2 cellular contexts compared by ENCODE assay signal in the genomic region with DNA sequence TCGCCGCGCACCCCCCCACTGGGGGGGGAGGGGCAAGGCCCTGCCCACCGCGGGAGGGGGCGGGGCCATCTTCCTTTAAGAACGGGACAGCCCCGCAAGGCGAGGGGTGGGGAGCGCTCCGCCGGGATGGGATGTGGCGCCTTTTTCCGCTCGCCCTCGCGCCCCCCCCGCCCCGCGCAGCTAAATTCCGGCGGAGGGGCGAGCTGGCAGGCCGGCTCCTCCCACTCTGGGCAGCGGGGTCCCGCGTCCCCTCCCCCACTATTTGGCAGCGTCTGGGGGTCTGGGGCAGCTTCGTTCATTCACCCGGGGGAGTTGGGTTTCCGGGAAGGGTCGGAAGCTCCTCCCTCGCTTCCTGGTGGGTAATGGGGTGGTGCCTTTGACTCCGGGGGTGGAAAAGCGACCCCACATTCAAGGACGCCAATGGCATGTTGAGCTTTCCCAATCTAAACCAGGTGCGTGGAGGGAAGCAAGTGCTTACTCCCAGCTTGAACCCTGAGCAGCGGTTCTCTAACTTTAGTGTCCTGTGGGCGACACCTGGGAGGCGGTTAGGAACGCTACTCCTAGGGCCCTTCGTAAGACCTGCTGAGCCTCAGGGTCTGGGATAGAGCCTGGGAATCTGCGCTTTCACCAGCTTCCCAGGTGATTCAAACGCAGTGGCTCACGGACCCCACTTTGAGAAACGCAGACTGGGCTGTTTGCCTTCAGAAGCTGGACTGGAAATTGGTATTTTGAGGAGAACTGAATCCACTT.
TF ChIP-seq lines count a peak whose summit lies in the region.

No MANE protein-coding gene starts in this region.

TF ChIP-seq in GM23338, 12 proteins besides CTCF, POLR2A, EP300 and RAD21 (continued from another document and continues in another):
- TF ChIP-seq, protein P1, sequence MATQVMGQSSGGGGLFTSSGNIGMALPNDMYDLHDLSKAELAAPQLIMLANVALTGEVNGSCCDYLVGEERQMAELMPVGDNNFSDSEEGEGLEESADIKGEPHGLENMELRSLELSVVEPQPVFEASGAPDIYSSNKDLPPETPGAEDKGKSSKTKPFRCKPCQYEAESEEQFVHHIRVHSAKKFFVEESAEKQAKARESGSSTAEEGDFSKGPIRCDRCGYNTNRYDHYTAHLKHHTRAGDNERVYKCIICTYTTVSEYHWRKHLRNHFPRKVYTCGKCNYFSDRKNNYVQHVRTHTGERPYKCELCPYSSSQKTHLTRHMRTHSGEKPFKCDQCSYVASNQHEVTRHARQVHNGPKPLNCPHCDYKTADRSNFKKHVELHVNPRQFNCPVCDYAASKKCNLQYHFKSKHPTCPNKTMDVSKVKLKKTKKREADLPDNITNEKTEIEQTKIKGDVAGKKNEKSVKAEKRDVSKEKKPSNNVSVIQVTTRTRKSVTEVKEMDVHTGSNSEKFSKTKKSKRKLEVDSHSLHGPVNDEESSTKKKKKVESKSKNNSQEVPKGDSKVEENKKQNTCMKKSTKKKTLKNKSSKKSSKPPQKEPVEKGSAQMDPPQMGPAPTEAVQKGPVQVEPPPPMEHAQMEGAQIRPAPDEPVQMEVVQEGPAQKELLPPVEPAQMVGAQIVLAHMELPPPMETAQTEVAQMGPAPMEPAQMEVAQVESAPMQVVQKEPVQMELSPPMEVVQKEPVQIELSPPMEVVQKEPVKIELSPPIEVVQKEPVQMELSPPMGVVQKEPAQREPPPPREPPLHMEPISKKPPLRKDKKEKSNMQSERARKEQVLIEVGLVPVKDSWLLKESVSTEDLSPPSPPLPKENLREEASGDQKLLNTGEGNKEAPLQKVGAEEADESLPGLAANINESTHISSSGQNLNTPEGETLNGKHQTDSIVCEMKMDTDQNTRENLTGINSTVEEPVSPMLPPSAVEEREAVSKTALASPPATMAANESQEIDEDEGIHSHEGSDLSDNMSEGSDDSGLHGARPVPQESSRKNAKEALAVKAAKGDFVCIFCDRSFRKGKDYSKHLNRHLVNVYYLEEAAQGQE (IDR thresholded peaks at IDR 0.05; ENCODE audit: unreplicated experiment) = no peak
- TF ChIP-seq CREB1 (CRISPR knock-in tag; IDR thresholded peaks at IDR 0.05; ENCODE audit: low read depth) = peak; percentile 62
- TF ChIP-seq, protein P2, sequence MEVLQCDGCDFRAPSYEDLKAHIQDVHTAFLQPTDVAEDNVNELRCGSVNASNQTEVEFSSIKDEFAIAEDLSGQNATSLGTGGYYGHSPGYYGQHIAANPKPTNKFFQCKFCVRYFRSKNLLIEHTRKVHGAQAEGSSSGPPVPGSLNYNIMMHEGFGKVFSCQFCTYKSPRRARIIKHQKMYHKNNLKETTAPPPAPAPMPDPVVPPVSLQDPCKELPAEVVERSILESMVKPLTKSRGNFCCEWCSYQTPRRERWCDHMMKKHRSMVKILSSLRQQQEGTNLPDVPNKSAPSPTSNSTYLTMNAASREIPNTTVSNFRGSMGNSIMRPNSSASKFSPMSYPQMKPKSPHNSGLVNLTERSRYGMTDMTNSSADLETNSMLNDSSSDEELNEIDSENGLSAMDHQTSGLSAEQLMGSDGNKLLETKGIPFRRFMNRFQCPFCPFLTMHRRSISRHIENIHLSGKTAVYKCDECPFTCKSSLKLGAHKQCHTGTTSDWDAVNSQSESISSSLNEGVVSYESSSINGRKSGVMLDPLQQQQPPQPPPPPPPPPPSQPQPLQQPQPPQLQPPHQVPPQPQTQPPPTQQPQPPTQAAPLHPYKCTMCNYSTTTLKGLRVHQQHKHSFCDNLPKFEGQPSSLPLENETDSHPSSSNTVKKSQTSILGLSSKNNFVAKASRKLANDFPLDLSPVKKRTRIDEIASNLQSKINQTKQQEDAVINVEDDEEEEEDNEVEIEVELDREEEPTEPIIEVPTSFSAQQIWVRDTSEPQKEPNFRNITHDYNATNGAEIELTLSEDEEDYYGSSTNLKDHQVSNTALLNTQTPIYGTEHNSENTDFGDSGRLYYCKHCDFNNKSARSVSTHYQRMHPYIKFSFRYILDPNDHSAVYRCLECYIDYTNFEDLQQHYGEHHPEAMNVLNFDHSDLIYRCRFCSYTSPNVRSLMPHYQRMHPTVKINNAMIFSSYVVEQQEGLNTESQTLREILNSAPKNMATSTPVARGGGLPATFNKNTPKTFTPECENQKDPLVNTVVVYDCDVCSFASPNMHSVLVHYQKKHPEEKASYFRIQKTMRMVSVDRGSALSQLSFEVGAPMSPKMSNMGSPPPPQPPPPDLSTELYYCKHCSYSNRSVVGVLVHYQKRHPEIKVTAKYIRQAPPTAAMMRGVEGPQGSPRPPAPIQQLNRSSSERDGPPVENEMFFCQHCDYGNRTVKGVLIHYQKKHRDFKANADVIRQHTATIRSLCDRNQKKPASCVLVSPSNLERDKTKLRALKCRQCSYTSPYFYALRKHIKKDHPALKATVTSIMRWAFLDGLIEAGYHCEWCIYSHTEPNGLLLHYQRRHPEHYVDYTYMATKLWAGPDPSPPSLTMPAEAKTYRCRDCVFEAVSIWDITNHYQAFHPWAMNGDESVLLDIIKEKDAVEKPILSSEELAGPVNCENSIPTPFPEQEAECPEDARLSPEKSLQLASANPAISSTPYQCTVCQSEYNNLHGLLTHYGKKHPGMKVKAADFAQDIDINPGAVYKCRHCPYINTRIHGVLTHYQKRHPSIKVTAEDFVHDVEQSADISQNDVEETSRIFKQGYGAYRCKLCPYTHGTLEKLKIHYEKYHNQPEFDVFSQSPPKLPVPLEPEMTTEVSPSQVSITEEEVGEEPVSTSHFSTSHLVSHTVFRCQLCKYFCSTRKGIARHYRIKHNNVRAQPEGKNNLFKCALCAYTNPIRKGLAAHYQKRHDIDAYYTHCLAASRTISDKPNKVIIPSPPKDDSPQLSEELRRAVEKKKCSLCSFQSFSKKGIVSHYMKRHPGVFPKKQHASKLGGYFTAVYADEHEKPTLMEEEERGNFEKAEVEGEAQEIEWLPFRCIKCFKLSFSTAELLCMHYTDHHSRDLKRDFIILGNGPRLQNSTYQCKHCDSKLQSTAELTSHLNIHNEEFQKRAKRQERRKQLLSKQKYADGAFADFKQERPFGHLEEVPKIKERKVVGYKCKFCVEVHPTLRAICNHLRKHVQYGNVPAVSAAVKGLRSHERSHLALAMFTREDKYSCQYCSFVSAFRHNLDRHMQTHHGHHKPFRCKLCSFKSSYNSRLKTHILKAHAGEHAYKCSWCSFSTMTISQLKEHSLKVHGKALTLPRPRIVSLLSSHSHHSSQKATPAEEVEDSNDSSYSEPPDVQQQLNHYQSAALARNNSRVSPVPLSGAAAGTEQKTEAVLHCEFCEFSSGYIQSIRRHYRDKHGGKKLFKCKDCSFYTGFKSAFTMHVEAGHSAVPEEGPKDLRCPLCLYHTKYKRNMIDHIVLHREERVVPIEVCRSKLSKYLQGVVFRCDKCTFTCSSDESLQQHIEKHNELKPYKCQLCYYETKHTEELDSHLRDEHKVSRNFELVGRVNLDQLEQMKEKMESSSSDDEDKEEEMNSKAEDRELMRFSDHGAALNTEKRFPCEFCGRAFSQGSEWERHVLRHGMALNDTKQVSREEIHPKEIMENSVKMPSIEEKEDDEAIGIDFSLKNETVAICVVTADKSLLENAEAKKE (CRISPR knock-in tag; IDR thresholded peaks at IDR 0.05) = no peak
- peak; percentile 34 for TF ChIP-seq EZH2 (IDR thresholded peaks at IDR 0.05; ENCODE audit: low read depth, unreplicated experiment)
- no peak for TF ChIP-seq JUNB (IDR thresholded peaks at IDR 0.05; ENCODE audit: unreplicated experiment)
- TF ChIP-seq, protein P3, sequence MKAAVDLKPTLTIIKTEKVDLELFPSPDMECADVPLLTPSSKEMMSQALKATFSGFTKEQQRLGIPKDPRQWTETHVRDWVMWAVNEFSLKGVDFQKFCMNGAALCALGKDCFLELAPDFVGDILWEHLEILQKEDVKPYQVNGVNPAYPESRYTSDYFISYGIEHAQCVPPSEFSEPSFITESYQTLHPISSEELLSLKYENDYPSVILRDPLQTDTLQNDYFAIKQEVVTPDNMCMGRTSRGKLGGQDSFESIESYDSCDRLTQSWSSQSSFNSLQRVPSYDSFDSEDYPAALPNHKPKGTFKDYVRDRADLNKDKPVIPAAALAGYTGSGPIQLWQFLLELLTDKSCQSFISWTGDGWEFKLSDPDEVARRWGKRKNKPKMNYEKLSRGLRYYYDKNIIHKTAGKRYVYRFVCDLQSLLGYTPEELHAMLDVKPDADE (IDR thresholded peaks at IDR 0.05) = peak; percentile 76; the same call in 1 of the 2 replicates
- no peak for TF ChIP-seq STAT1 (IDR thresholded peaks at IDR 0.05; ENCODE audit: unreplicated experiment)

TF ChIP-seq in liver, 16 proteins besides CTCF, POLR2A, EP300 and RAD21 (continued from another document):
- TF ChIP-seq, protein P4, sequence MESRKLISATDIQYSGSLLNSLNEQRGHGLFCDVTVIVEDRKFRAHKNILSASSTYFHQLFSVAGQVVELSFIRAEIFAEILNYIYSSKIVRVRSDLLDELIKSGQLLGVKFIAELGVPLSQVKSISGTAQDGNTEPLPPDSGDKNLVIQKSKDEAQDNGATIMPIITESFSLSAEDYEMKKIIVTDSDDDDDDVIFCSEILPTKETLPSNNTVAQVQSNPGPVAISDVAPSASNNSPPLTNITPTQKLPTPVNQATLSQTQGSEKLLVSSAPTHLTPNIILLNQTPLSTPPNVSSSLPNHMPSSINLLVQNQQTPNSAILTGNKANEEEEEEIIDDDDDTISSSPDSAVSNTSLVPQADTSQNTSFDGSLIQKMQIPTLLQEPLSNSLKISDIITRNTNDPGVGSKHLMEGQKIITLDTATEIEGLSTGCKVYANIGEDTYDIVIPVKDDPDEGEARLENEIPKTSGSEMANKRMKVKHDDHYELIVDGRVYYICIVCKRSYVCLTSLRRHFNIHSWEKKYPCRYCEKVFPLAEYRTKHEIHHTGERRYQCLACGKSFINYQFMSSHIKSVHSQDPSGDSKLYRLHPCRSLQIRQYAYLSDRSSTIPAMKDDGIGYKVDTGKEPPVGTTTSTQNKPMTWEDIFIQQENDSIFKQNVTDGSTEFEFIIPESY (IDR thresholded peaks at IDR 0.05) = no peak
- TF ChIP-seq HNF4A (conservative IDR thresholded peaks at IDR 0.05) = no peak
- TF ChIP-seq EGR1 (IDR thresholded peaks at IDR 0.05; ENCODE audit: low read depth in 2 of 2) = no peak
- no peak for TF ChIP-seq SP1 (IDR thresholded peaks at IDR 0.05)
TF ChIP-seq in liver: peak in this region for 1.
